ENCODE assay signal across 1 cellular context in genomic region chr5:72265032-72265903, GRCh38.
TF ChIP-seq lines count a peak whose summit lies in the region.

No MANE protein-coding gene starts in this region.

TF ChIP-seq in HEK293, 187 proteins besides CTCF, POLR2A, EP300 and RAD21 (continued from another document):
- no peak for TF ChIP-seq ZNF174 (tag by site-specific recombination; IDR thresholded peaks at IDR 0.05)
- peak; percentile 85 for TF ChIP-seq OVOL3 (tag by site-specific recombination; IDR thresholded peaks at IDR 0.05)
- TF ChIP-seq ZNF19 (tag by site-specific recombination; IDR thresholded peaks at IDR 0.05; ENCODE audit: low read depth): no peak
- no peak for TF ChIP-seq ZSCAN16 (tag by site-specific recombination; IDR thresholded peaks at IDR 0.05)
- TF ChIP-seq, protein P1, sequence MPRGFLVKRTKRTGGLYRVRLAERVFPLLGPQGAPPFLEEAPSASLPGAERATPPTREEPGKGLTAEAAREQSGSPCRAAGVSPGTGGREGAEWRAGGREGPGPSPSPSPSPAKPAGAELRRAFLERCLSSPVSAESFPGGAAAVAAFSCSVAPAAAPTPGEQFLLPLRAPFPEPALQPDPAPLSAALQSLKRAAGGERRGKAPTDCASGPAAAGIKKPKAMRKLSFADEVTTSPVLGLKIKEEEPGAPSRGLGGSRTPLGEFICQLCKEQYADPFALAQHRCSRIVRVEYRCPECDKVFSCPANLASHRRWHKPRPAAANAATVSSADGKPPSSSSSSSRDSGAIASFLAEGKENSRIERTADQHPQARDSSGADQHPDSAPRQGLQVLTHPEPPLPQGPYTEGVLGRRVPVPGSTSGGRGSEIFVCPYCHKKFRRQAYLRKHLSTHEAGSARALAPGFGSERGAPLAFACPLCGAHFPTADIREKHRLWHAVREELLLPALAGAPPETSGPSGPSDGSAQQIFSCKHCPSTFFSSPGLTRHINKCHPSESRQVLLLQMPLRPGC (tag by site-specific recombination; IDR thresholded peaks at IDR 0.05): peak; percentile 23; the same call in 1 of the 2 replicates
- no peak for TF ChIP-seq ZNF677 (tag by site-specific recombination; IDR thresholded peaks at IDR 0.05)
- TF ChIP-seq ZFP37 (tag by site-specific recombination; IDR thresholded peaks at IDR 0.05): no peak
- TF ChIP-seq ZNF366 (tag by site-specific recombination; conservative IDR thresholded peaks at IDR 0.05): peak; percentile 50
- TF ChIP-seq, protein P2, sequence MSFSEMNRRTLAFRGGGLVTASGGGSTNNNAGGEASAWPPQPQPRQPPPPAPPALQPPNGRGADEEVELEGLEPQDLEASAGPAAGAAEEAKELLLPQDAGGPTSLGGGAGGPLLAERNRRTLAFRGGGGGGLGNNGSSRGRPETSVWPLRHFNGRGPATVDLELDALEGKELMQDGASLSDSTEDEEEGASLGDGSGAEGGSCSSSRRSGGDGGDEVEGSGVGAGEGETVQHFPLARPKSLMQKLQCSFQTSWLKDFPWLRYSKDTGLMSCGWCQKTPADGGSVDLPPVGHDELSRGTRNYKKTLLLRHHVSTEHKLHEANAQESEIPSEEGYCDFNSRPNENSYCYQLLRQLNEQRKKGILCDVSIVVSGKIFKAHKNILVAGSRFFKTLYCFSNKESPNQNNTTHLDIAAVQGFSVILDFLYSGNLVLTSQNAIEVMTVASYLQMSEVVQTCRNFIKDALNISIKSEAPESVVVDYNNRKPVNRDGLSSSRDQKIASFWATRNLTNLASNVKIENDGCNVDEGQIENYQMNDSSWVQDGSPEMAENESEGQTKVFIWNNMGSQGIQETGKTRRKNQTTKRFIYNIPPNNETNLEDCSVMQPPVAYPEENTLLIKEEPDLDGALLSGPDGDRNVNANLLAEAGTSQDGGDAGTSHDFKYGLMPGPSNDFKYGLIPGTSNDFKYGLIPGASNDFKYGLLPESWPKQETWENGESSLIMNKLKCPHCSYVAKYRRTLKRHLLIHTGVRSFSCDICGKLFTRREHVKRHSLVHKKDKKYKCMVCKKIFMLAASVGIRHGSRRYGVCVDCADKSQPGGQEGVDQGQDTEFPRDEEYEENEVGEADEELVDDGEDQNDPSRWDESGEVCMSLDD (tag by site-specific recombination; IDR thresholded peaks at IDR 0.05): no peak
- TF ChIP-seq, protein P3, sequence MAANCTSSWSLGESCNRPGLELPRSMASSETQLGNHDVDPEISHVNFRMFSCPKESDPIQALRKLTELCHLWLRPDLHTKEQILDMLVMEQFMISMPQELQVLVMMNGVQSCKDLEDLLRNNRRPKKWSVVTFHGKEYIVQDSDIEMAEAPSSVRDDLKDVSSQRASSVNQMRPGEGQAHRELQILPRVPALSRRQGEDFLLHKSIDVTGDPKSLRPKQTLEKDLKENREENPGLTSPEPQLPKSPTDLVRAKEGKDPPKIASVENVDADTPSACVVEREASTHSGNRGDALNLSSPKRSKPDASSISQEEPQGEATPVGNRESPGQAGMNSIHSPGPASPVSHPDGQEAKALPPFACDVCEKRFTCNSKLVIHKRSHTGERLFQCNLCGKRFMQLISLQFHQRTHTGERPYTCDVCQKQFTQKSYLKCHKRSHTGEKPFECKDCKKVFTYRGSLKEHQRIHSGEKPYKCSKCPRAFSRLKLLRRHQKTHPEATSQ (tag by site-specific recombination; IDR thresholded peaks at IDR 0.05): no peak
- TF ChIP-seq, protein P4, sequence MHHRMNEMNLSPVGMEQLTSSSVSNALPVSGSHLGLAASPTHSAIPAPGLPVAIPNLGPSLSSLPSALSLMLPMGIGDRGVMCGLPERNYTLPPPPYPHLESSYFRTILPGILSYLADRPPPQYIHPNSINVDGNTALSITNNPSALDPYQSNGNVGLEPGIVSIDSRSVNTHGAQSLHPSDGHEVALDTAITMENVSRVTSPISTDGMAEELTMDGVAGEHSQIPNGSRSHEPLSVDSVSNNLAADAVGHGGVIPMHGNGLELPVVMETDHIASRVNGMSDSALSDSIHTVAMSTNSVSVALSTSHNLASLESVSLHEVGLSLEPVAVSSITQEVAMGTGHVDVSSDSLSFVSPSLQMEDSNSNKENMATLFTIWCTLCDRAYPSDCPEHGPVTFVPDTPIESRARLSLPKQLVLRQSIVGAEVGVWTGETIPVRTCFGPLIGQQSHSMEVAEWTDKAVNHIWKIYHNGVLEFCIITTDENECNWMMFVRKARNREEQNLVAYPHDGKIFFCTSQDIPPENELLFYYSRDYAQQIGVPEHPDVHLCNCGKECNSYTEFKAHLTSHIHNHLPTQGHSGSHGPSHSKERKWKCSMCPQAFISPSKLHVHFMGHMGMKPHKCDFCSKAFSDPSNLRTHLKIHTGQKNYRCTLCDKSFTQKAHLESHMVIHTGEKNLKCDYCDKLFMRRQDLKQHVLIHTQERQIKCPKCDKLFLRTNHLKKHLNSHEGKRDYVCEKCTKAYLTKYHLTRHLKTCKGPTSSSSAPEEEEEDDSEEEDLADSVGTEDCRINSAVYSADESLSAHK (tag by site-specific recombination; IDR thresholded peaks at IDR 0.05): peak; percentile 59; the same call in 1 of the 2 replicates
- no peak for TF ChIP-seq ZNF530 (tag by site-specific recombination; IDR thresholded peaks at IDR 0.05; ENCODE audit: low read depth)
- TF ChIP-seq ZNF146 (tag by site-specific recombination; IDR thresholded peaks at IDR 0.05): no peak
- TF ChIP-seq ZNF521 (tag by site-specific recombination; IDR thresholded peaks at IDR 0.05): no peak
- TF ChIP-seq ZXDB (tag by site-specific recombination; IDR thresholded peaks at IDR 0.05): peak; percentile 78; the same call in 1 of the 2 replicates
- no peak for TF ChIP-seq ZNF211 (tag by site-specific recombination; IDR thresholded peaks at IDR 0.05; ENCODE audit: low read depth)
- TF ChIP-seq WT1 (tag by site-specific recombination; IDR thresholded peaks at IDR 0.05): peak; percentile 78
- TF ChIP-seq KLF8 (tag by site-specific recombination; IDR thresholded peaks at IDR 0.05): peak; percentile 57
- no peak for TF ChIP-seq ZNF157 (tag by site-specific recombination; IDR thresholded peaks at IDR 0.05)
- no peak for TF ChIP-seq ZNF777 (tag by site-specific recombination; IDR thresholded peaks at IDR 0.05; ENCODE audit: borderline replicate concordance)
- TF ChIP-seq ZBTB20 (tag by site-specific recombination; IDR thresholded peaks at IDR 0.05): no peak
- peak; percentile 77 for TF ChIP-seq ZNF692 (tag by site-specific recombination; IDR thresholded peaks at IDR 0.05)
- TF ChIP-seq SCRT2 (tag by site-specific recombination; IDR thresholded peaks at IDR 0.05): no peak
- no peak for TF ChIP-seq ZNF654 (tag by site-specific recombination; IDR thresholded peaks at IDR 0.05; ENCODE audit: low read depth)
- no peak for TF ChIP-seq ZSCAN30 (tag by site-specific recombination; IDR thresholded peaks at IDR 0.05)
